Comparison of ENCODE assay signal across 16 cellular contexts in genomic region chr17:77402159-77402731, GRCh38.
DNase-seq lines count a peak whose midpoint lies in the region; ATAC-seq and TF ChIP-seq lines count a peak whose summit lies in the region.
"Had no signal": no experiment of that assay in that cellular context is flagged by ENCODE, and none has a peak within 500 bp of the region (broad histone marks: within the 10 kb centered on the region; RNA-seq: fewer than 3 reads in every experiment).

No MANE protein-coding gene starts in this region.

- no peaks in the 10 kb centered on the region for H3K9me3 Mint-ChIP-seq in activated naive CD4-positive, alpha-beta T cell treated with anti-CD3 and anti-CD28 coated beads for 36 hours

- POLR2A ChIA-PET in Panc1 (lab: Charles Lee), result no interaction called here

- H3K4me3 Mint-ChIP-seq in activated naive CD4-positive, alpha-beta T cell treated with anti-CD3 and anti-CD28 coated beads for 36 hours, result peak overlapping the region; percentile 3

- BruUV-seq in Panc1 (replicated peaks; lab: Mats Ljungman, UMichigan), result TSS peak; percentile 40

- H3K4me3 ChIP-seq in Panc1 (ENCODE audit: low read depth in 2 of 2, low read length in 2 of 2) (no peak overlapping the region), esophagus squamous epithelium (no peak overlapping the region), stomach (no peak overlapping the region), SJCRH30 (no peak overlapping the region), mucosa of descending colon (no peak overlapping the region)
- H3K4me3 ChIP-seq: coronary artery, smooth muscle cell had no signal

- in situ Hi-C loops in Panc1 (cut with HindIII; ENCODE audit: low pct_unique_long_range_greater_than_20kb, low sequenced_read_pairs), result no loop called here

- no peak for DNase-seq in activated naive CD4-positive, alpha-beta T cell treated with anti-CD3 and anti-CD28 coated beads for 36 hours
- DNase-seq in activated naive CD4-positive, alpha-beta T cell (lab: John Stamatoyannopoulos, UW), result no peak
- DNase-seq in Panc1 (ENCODE audit: low read depth, low spot score) (no peak), esophagus squamous epithelium (lab: John Stamatoyannopoulos, UW) (no peak), stomach (no peak), SJCRH30 (no peak), mucosa of descending colon (no peak), ureter (ENCODE audit: low spot score) (no peak)
- DNase-seq: amygdala, DMS79, NCI-H2029 treated with DMSO at 0.1 percent for 48 hours, NCI-H748 treated with DMSO at 0.1 percent for 48 hours, substantia nigra had no signal

- no peak for ATAC-seq in Panc1
- ATAC-seq in mucosa of descending colon, result no peak
- ATAC-seq: left lobe of liver had no signal

- H3K27ac Mint-ChIP-seq in activated naive CD4-positive, alpha-beta T cell treated with anti-CD3 and anti-CD28 coated beads for 36 hours, result peak overlapping the region; percentile 74

- intact Hi-C loops in activated naive CD4-positive, alpha-beta T cell treated with anti-CD3 and anti-CD28 coated beads for 36 hours (cut with micrococcal nuclease), result loop anchor here (10.0 kb wide), 1 partner anchor 243 kb away; no protein-coding TSS in a partner anchor
- intact Hi-C loops in Panc1 (cut with micrococcal nuclease; ENCODE audit: unreplicated experiment), result no loop called here
- intact Hi-C loops in esophagus squamous epithelium (cut with DNase I), result no loop called here
- intact Hi-C loops in stomach (cut with DNase I; ENCODE audit: low total_unique reads), result no loop called here
- intact Hi-C loops in mucosa of descending colon (cut with DNase I, micrococcal nuclease), result no loop called here

- H3K9me3 ChIP-seq in Panc1 (ENCODE audit: control insufficient read depth, insufficient read depth, low read depth, low read length) (no peaks in the 10 kb centered on the region), esophagus squamous epithelium (no peaks in the 10 kb centered on the region), stomach (no peaks in the 10 kb centered on the region), SJCRH30 (replicated peaks) (no peaks in the 10 kb centered on the region), mucosa of descending colon (no peaks in the 10 kb centered on the region)

- TF ChIP-seq POLR2A in esophagus squamous epithelium (IDR thresholded peaks at IDR 0.05) (no peak), stomach (IDR thresholded peaks at IDR 0.05) (no peak)

- CTCF ChIA-PET in activated naive CD4-positive, alpha-beta T cell treated with anti-CD3 and anti-CD28 coated beads for 36 hours (lab: Charles Lee), result interaction anchor here (1.5 to 3.3 kb wide), 7 partner anchors 10 to 93 kb away, joined by 3 to 47 read pairs (median 14); no protein-coding TSS in a partner anchor
- CTCF ChIA-PET in Panc1 (lab: Charles Lee), result no interaction called here

- 70% methylated on average over 2 of the region's 34 CpGs; no CpG with 5 or more reads in 1 of the 2 donors for WGBS in esophagus squamous epithelium, 2 donors
- WGBS in stomach, 5 donors, result 92 to 94% (median 93%) methylated on average over 26 to 34 of the region's 34 CpGs

- peak overlapping the region; percentile 45; the same call in 1 of the 2 replicates for H3K27ac ChIP-seq in Panc1 (ENCODE audit: low read length)
- H3K27ac ChIP-seq in esophagus squamous epithelium, result peak overlapping the region in 3 of 4 donors; percentile 83 to 91 (median 87)
- H3K27ac ChIP-seq in stomach, result peak overlapping the region in 4 of 5 donors; percentile 85 to 90 (median 88)
- H3K27ac ChIP-seq in SJCRH30, result no peak overlapping the region

- no peaks in the 10 kb centered on the region for H3K36me3 ChIP-seq in Panc1 (ENCODE audit: control insufficient read depth, insufficient read depth, low read length)
- H3K36me3 ChIP-seq in esophagus squamous epithelium, result peaks cover 9 to 50% (median 11%) of the 10 kb centered on the region in 3 donors
- H3K36me3 ChIP-seq in stomach, result peaks cover 17 to 39% (median 22%) of the 10 kb centered on the region in 4 donors
- H3K36me3 ChIP-seq in SJCRH30, result peaks cover 20% of the 10 kb centered on the region
- no peaks in the 10 kb centered on the region for H3K36me3 ChIP-seq in mucosa of descending colon (ENCODE audit: low read depth)

- TF ChIP-seq EP300 in stomach (IDR thresholded peaks at IDR 0.05), result no peak

- no peaks in the 10 kb centered on the region for H3K27me3 Mint-ChIP-seq in activated naive CD4-positive, alpha-beta T cell treated with anti-CD3 and anti-CD28 coated beads for 36 hours (ENCODE audit: low read depth)

- H3K27me3 ChIP-seq in Panc1 (ENCODE audit: control insufficient read depth, insufficient read depth, low read length), result no peaks in the 10 kb centered on the region
- H3K27me3 ChIP-seq in esophagus squamous epithelium, result no peaks in the 10 kb centered on the region
- no peaks in the 10 kb centered on the region for H3K27me3 ChIP-seq in stomach
- H3K27me3 ChIP-seq in SJCRH30, result no peaks in the 10 kb centered on the region

- peaks cover 92% of the 10 kb centered on the region for H3K4me1 Mint-ChIP-seq in activated naive CD4-positive, alpha-beta T cell treated with anti-CD3 and anti-CD28 coated beads for 36 hours (ENCODE audit: low read depth)

- peaks cover 11% of the 10 kb centered on the region for H3K36me3 Mint-ChIP-seq in activated naive CD4-positive, alpha-beta T cell treated with anti-CD3 and anti-CD28 coated beads for 36 hours (ENCODE audit: low read depth)

- TF ChIP-seq CTCF in Panc1 (IDR thresholded peaks at IDR 0.05) (no peak), esophagus squamous epithelium (IDR thresholded peaks at IDR 0.05) (no peak), stomach (IDR thresholded peaks at IDR 0.05) (no peak), mucosa of descending colon (IDR thresholded peaks at IDR 0.05) (no peak)

- peaks cover 74% of the 10 kb centered on the region for H3K4me1 ChIP-seq in Panc1 (ENCODE audit: control insufficient read depth, insufficient read depth, low read length)
- peaks cover 35 to 92% (median 54%) of the 10 kb centered on the region in 3 donors for H3K4me1 ChIP-seq in esophagus squamous epithelium
- peaks cover 48 to 100% (median 83%) of the 10 kb centered on the region in 4 donors for H3K4me1 ChIP-seq in stomach
- peaks cover 15% of the 10 kb centered on the region for H3K4me1 ChIP-seq in SJCRH30
- H3K4me1 ChIP-seq in mucosa of descending colon (ENCODE audit: low read depth), result peaks cover 5% of the 10 kb centered on the region
